Comparison of ENCODE assay signal across 18 cellular contexts in the genomic region with DNA sequence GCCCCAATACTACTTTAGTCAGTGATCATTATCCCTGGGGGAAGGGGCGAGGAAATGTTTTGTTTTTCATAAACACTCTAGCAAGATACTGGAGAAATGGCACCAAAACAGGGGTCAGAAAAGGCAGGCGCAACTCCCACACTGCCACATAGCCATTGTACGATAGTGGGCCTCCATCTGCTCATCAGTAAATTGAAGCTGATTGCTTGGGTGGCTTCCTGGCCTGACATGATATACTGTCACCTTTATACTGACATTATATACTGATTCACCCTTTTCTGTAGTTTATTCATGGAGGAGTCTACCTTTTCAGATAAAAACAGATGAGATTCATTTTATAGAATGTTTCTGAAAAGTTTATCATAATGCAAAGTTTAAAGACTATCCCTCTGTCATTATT. TPM values are rescaled to one million over a fixed set of nuclear protein-coding genes. Genes with fewer than 3 reads are reported as not detected.
DNase-seq lines count a peak whose midpoint lies in the region; ATAC-seq, FAIRE-seq and TF ChIP-seq lines count a peak whose summit lies in the region.
"Had no signal": no experiment of that assay in that cellular context is flagged by ENCODE, and none has a peak within 500 bp of the region (broad histone marks: within the 10 kb centered on the region; RNA-seq: fewer than 3 reads in every experiment).

No MANE protein-coding gene starts in this region.

- TF ChIP-seq EP300 in K562 (IDR thresholded peaks at IDR 0.05; ENCODE audit: low read length), result peak; percentile 48; the same call in 1 of the 2 replicates

- no peak overlapping the region for H4K12ac ChIP-seq in trophoblast cell (ENCODE audit: low read depth, low read length)

- TF ChIP-seq CTCF in K562 (IDR thresholded peaks at IDR 0.05 in 2 of 3, conservative IDR thresholded peaks at IDR 0.05 in 1 of 3; ENCODE audit: insufficient read depth in 2 of 3, low read depth in 1 of 3, low read length in 3 of 3) (no peak), brain microvascular endothelial cell (IDR thresholded peaks at IDR 0.05; ENCODE audit: low read depth, low read length, missing control alignments) (no peak)

- peak overlapping the region; percentile 93 for H3K18ac ChIP-seq in trophoblast cell (ENCODE audit: low read length)

- H3K4ac ChIP-seq in trophoblast cell (ENCODE audit: low read depth, low read length), result no peak overlapping the region

- in situ Hi-C loops in K562 (cut with MboI) (no loop called here), brain microvascular endothelial cell (cut with HindIII; ENCODE audit: low pct_ligation_motif_present, low sequenced_read_pairs) (no loop called here)

- POLR2A ChIA-PET in HEK293T (lab: Yijun Ruan, JAX) (interaction anchor here (1.6 kb wide), 1 partner anchor 20 kb away, joined by 5 read pairs; no protein-coding TSS in a partner anchor), K562 (lab: Yijun Ruan, JAX) (interaction anchor here (1.2 to 2.4 kb wide), 3 partner anchors 10 to 19 kb away, joined by 4 to 7 read pairs (median 5); no protein-coding TSS in a partner anchor)

- H2BK5ac ChIP-seq in trophoblast cell (ENCODE audit: low read depth, low read length, poor library complexity), result no peak overlapping the region

- H3K14ac ChIP-seq in trophoblast cell (ENCODE audit: low read length), result no peak overlapping the region

- H3K4me1 ChIP-seq in K562 (replicated peaks in 1 of 2; ENCODE audit: control insufficient read depth in 2 of 2, insufficient read depth in 2 of 2, low read length in 2 of 2) (peaks cover 4 to 57% of the 10 kb centered on the region in 2 experiments; a peak in 4 of 5 replicates), trophoblast cell (ENCODE audit: control insufficient read depth in 1 of 2, insufficient read depth in 2 of 2, low read length in 2 of 2) (peaks cover 2 to 9% of the 10 kb centered on the region in 2 experiments)
- H3K4me1 ChIP-seq: Peyer's patch, SJSA1 had no signal

- H3K36me3 ChIP-seq in K562 (ENCODE audit: control insufficient read depth, insufficient read depth, low read length), result no peaks in the 10 kb centered on the region; the same call in 1 of the 3 replicates
- H3K36me3 ChIP-seq in trophoblast cell (ENCODE audit: control insufficient read depth in 1 of 2, insufficient read depth in 2 of 2, low read length in 2 of 2), result peaks cover 0 to 2% of the 10 kb centered on the region in 2 experiments
- no peaks in the 10 kb centered on the region for H3K36me3 ChIP-seq in brain microvascular endothelial cell (replicated peaks)
- H3K36me3 ChIP-seq: SJSA1 had no signal

- no peak for TF ChIP-seq POLR2A in K562 (conservative IDR thresholded peaks at IDR 0.05)

- no peak overlapping the region for H2AK5ac ChIP-seq in trophoblast cell (ENCODE audit: low read length)

- CTCF ChIA-PET in HEK293T (lab: Yijun Ruan, JAX), result interaction anchor here (0.6 to 1.4 kb wide), 4 partner anchors 16 to 99 kb away, joined by 3 to 4 read pairs (median 3); a partner anchor contains a TSS
- CTCF ChIA-PET in K562 (lab: Yijun Ruan, JAX; ENCODE audit: low intra/inter-chr PET ratio), result no interaction called here

- peak; percentile 60 for FAIRE-seq in K562 (lab: Jason Lieb, UNC)
- FAIRE-seq: D721Med, GM12891 had no signal

- H3K27ac ChIP-seq in K562 (ENCODE audit: extremely low read depth, low read depth, low read length) (peak overlapping the region; percentile 28), trophoblast cell (ENCODE audit: low read depth, low read length) (no peak overlapping the region), brain microvascular endothelial cell (no peak overlapping the region)
- H3K27ac ChIP-seq: Peyer's patch, SJSA1 had no signal

- H3K4me2 ChIP-seq in K562 (ENCODE audit: insufficient read depth, low read length) (peak overlapping the region; percentile 27; the same call in 1 of the 2 replicates), trophoblast cell (ENCODE audit: low read length) (no peak overlapping the region)

- H3K79me2 ChIP-seq in K562 (ENCODE audit: control insufficient read depth, insufficient read depth, low read length), result peaks cover 32% of the 10 kb centered on the region; the same call in 2 of the 3 replicates
- no peaks in the 10 kb centered on the region for H3K79me2 ChIP-seq in trophoblast cell (ENCODE audit: control insufficient read depth, insufficient read depth, low read length, poor library complexity)

- no peak overlapping the region for H2BK120ac ChIP-seq in trophoblast cell (ENCODE audit: insufficient read depth, low read length, poor library complexity)

- DNase-seq in HEK293T (ENCODE audit: extremely low spot score), result no peak
- peak; percentile 78 for DNase-seq in NCI-H2227 (lab: John Stamatoyannopoulos, UW; ENCODE audit: unreplicated experiment)
- peak; percentile 32 to 72 (median 41) for DNase-seq in K562 (ENCODE audit: extremely low read depth in 1 of 4, low spot score in 3 of 4)
- no peak for DNase-seq in trophoblast cell
- DNase-seq in brain microvascular endothelial cell, result no peak
- DNase-seq: ACHN; C1 segment of cervical spinal cord; CD8-positive, alpha-beta memory T cell; KBM-7; NCI-H1105; NCI-H1694 treated with DMSO at 0.1 percent for 48 hours; NCI-H526; Peyer's patch had no signal

- H4K20me1 ChIP-seq in K562 (replicated peaks; ENCODE audit: control insufficient read depth, insufficient read depth, low read length), result no peaks in the 10 kb centered on the region

- BruUV-seq in K562 (replicated peaks; lab: Mats Ljungman, UMichigan), result no TSS peak

- H4K8ac ChIP-seq in trophoblast cell (ENCODE audit: low read depth, low read length), result no peak overlapping the region

- H3K4me3 ChIP-seq in K562 (no peak overlapping the region), trophoblast cell (ENCODE audit: low read depth, low read length) (no peak overlapping the region), brain microvascular endothelial cell (ENCODE audit: low read depth, low read length) (no peak overlapping the region)
- H3K4me3 ChIP-seq: Peyer's patch, SJSA1 had no signal

- no peaks in the 10 kb centered on the region for H3K9me1 ChIP-seq in K562 (ENCODE audit: control insufficient read depth, insufficient read depth, low read length)

- TF ChIP-seq RAD21 in K562 (CRISPR knock-in tag; conservative IDR thresholded peaks at IDR 0.05 in 1 of 2, IDR thresholded peaks at IDR 0.05 in 1 of 2), result no peak

- no peaks in the 10 kb centered on the region for H3K27me3 ChIP-seq in K562 (ENCODE audit: control insufficient read depth in 2 of 2, insufficient read depth in 2 of 2, low read length in 2 of 2)
- no peaks in the 10 kb centered on the region for H3K27me3 ChIP-seq in trophoblast cell (ENCODE audit: insufficient read depth, low read length)
- H3K27me3 ChIP-seq in brain microvascular endothelial cell (replicated peaks), result no peaks in the 10 kb centered on the region
- H3K27me3 ChIP-seq: Peyer's patch, SJSA1 had no signal

- ATAC-seq in K562, result peak; percentile 75
- ATAC-seq in GM19463 (IDR thresholded peaks at IDR 0.05; ENCODE audit: unreplicated experiment), result no peak
- no peak for ATAC-seq in GM19328 (IDR thresholded peaks at IDR 0.05; ENCODE audit: unreplicated experiment)

- 0% methylated on average over 3 of the region's 3 CpGs for WGBS in K562 (ENCODE audit: insufficient coverage, low coverage, missing lambda C conversion rate)
- WGBS in trophoblast cell (ENCODE audit: extremely low coverage, insufficient coverage, insufficient read length), result no CpG with 5 or more reads among the region's 3 CpGs

- no peak overlapping the region for H2BK12ac ChIP-seq in trophoblast cell (ENCODE audit: low read length)

- peaks cover 2% of the 10 kb centered on the region for H3K79me1 ChIP-seq in trophoblast cell (ENCODE audit: low read length)

- no peak overlapping the region for H4K91ac ChIP-seq in trophoblast cell (ENCODE audit: low read depth, low read length)

- H2AFZ ChIP-seq in K562 (ENCODE audit: low read depth, low read length) (peak overlapping the region; percentile 29; the same call in 1 of the 2 replicates), trophoblast cell (ENCODE audit: insufficient read depth, low read length, poor library complexity) (no peak overlapping the region)

- H3K9me3 ChIP-seq in K562 (replicated peaks; ENCODE audit: control insufficient read depth, insufficient read depth, low read depth, low read length), result no peaks in the 10 kb centered on the region
- no peaks in the 10 kb centered on the region for H3K9me3 ChIP-seq in trophoblast cell (ENCODE audit: insufficient read depth, low read depth, low read length)
- H3K9me3 ChIP-seq: Peyer's patch, SJSA1 had no signal

- peak overlapping the region in 1 of 2 experiments; percentile 40; a peak in 1 of 4 replicates for H3K9ac ChIP-seq in K562 (ENCODE audit: insufficient read depth in 1 of 2, low read depth in 2 of 2, low read length in 2 of 2)
- no peak overlapping the region for H3K9ac ChIP-seq in trophoblast cell (ENCODE audit: low read length)

- intact Hi-C loops in K562 (cut with micrococcal nuclease), result no loop called here

- H3K23ac ChIP-seq in trophoblast cell (ENCODE audit: low read length), result no peak overlapping the region

RNA-seq across cellular contexts. Expression of a gene that starts 51.6 kb away (rescaled TPM):
- total RNA-seq in K562 (2011; cell fraction: chromatin; rRNA removed; ENCODE audit: low replicate concordance), result 2.5 and 6.3 TPM in 2 replicates
- 2.5 and 2.7 TPM in 2 replicates for total RNA-seq in K562 (2011; cell fraction: nucleolus; rRNA removed)
- total RNA-seq in K562 (2011; cell fraction: nucleoplasm; rRNA removed), result 3.3 and 7.7 TPM in 2 replicates
- total RNA-seq in K562 (2014; rRNA removed), result 13.8 and 16.5 TPM in 2 replicates
- 22.4 and 24.7 TPM in 2 replicates for total RNA-seq in K562 (2014; rRNA removed; fragmentation: Illumina TruSeq; extraction: Trizol)
- 32.6 and 34.7 TPM in 2 replicates for total RNA-seq in K562 (2015; rRNA removed; fragmentation: Illumina TruSeq; extraction: Trizol)
- 14.8 and 15.7 TPM in 2 replicates for total RNA-seq in K562 (2021)
- 8.1 and 11.9 TPM in 2 replicates for polyA plus RNA-seq in K562 (2011; rRNA removed)
- polyA plus RNA-seq in K562 (2011; cell fraction: cytosol; rRNA removed), result 5.8 and 7.1 TPM in 2 replicates
- polyA plus RNA-seq in K562 (2011; cell fraction: nucleus; rRNA removed), result 5.1 and 5.8 TPM in 2 replicates
- polyA plus RNA-seq in K562 (2012), result 16.1 and 24.0 TPM in 2 replicates
- polyA plus RNA-seq in K562 (2014; fragmentation: Illumina TruSeq; extraction: Trizol), result 30.9 and 42.0 TPM in 2 replicates
- polyA plus RNA-seq in K562 (2014; fragmentation: Nextera tagmentation; extraction: Ambion mirVana), result 1 to 10 TPM; 6.2 to 6.6 TPM
- polyA plus RNA-seq in K562 (2014; rRNA removed), result 15.6 and 19.0 TPM in 2 replicates
- polyA minus RNA-seq in K562 (2011; rRNA and poly(A)+ RNA removed), result 5.4 and 7.6 TPM in 2 replicates
- 3.1 and 4.3 TPM in 2 replicates for polyA minus RNA-seq in K562 (2011; cell fraction: cytosol; rRNA and poly(A)+ RNA removed)
- 4.7 and 5.2 TPM in 2 replicates for polyA minus RNA-seq in K562 (2011; cell fraction: nucleus; rRNA and poly(A)+ RNA removed)
- polyA plus RNA-seq in trophoblast cell (2013), result 23.5 and 25.3 TPM in 2 replicates

RNA-seq across cellular contexts. Expression of a gene that starts 57.9 kb away (rescaled TPM):
- total RNA-seq in K562 (2011; cell fraction: chromatin; rRNA removed; ENCODE audit: low replicate concordance), result 23.3 and 49.2 TPM in 2 replicates
- total RNA-seq in K562 (2011; cell fraction: nucleolus; rRNA removed), result 11.5 and 15.8 TPM in 2 replicates
- total RNA-seq in K562 (2011; cell fraction: nucleoplasm; rRNA removed), result 23.7 and 31.5 TPM in 2 replicates
- total RNA-seq in K562 (2014; rRNA removed) (3.1 and 3.8 TPM in 2 replicates), K562 (2014; rRNA removed; fragmentation: Illumina TruSeq; extraction: Trizol) (6.4 and 7.3 TPM in 2 replicates), K562 (2015; rRNA removed; fragmentation: Illumina TruSeq; extraction: Trizol) (6.4 and 9.5 TPM in 2 replicates), K562 (2021) (4.7 and 5.8 TPM in 2 replicates)
- polyA plus RNA-seq in K562 (2011; rRNA removed) (10.1 and 10.8 TPM in 2 replicates), K562 (2014; fragmentation: Illumina TruSeq; extraction: Trizol) (3.7 and 5.9 TPM in 2 replicates), K562 (2014; fragmentation: Nextera tagmentation; extraction: Ambion mirVana) (1 to 10 TPM in 1 of 2 experiments, under 1 TPM in 1; 0.94 to 1.7 TPM), K562 (2014; rRNA removed) (2.5 and 3.7 TPM in 2 replicates)
- polyA plus RNA-seq in K562 (2011; cell fraction: cytosol; rRNA removed), result 2.8 and 5.6 TPM in 2 replicates
- polyA plus RNA-seq in K562 (2011; cell fraction: nucleus; rRNA removed), result 12.8 and 22.2 TPM in 2 replicates
- polyA plus RNA-seq in K562 (2012), result 3.6 and 4.1 TPM in 2 replicates
- 16.6 and 32.2 TPM in 2 replicates for polyA minus RNA-seq in K562 (2011; rRNA and poly(A)+ RNA removed)
- polyA minus RNA-seq in K562 (2011; cell fraction: cytosol; rRNA and poly(A)+ RNA removed), result 7.6 and 8.6 TPM in 2 replicates
- 18.0 and 44.5 TPM in 2 replicates for polyA minus RNA-seq in K562 (2011; cell fraction: nucleus; rRNA and poly(A)+ RNA removed)
- polyA plus RNA-seq in trophoblast cell (2013), result 56.6 and 59.1 TPM in 2 replicates

Comparison
In these comparisons a context has a peak if more than half of its experiments do, and no peak if none do; other contexts are left out.
1. DNase-seq: peak in NCI-H2227 (single experiment) and K562 (4 of 4); none in HEK293T (single experiment), trophoblast cell (0 of 2) and brain microvascular endothelial cell (single experiment).